8 cellular contexts compared by ENCODE assay signal in the genomic region with DNA sequence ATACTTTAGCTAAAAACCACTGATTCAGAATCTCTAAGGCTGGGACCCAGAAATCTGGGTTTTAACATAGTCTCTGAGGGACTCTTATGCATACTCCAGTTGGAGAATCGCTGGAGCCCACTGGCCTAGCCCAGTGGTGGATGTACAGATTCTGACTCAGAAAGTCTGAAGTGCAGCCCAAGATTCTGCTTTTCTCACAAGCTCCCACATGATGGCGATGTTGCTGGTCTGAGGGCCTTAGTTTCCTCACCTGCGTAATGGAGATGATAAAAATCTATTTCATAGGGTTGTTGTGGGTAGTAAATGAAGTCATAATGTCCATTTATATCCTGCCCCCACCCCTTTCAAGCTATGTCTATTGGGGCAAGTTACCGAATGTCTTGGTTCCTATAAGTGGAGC. TPM values are rescaled to one million over a fixed set of nuclear protein-coding genes. Genes with fewer than 3 reads are reported as not detected.
DNase-seq lines count a peak whose midpoint lies in the region; ATAC-seq, FAIRE-seq and TF ChIP-seq lines count a peak whose summit lies in the region.

No MANE protein-coding gene starts in this region.

- FAIRE-seq in GM18507 (lab: Jason Lieb, UNC): peak; percentile 69

- no peak overlapping the region for H3K4me3 ChIP-seq in CD4-positive, CD25-positive, alpha-beta regulatory T cell (ENCODE audit: low read depth, low read length)

- no peaks in the 10 kb centered on the region for H3K36me3 ChIP-seq in CD4-positive, CD25-positive, alpha-beta regulatory T cell (ENCODE audit: control insufficient read depth, insufficient read depth, low read length)

- H3K27ac Mint-ChIP-seq in CD4-positive, CD25-positive, alpha-beta regulatory T cell: no peak overlapping the region

- H3K27me3 ChIP-seq in CD4-positive, CD25-positive, alpha-beta regulatory T cell (ENCODE audit: control insufficient read depth, insufficient read depth, low read length): peaks cover 3% of the 10 kb centered on the region

- no peaks in the 10 kb centered on the region for H3K9me3 ChIP-seq in CD4-positive, CD25-positive, alpha-beta regulatory T cell (ENCODE audit: control insufficient read depth in 2 of 2, low read length in 2 of 2)

- H3K27ac ChIP-seq in CD4-positive, CD25-positive, alpha-beta regulatory T cell (ENCODE audit: insufficient read depth, low read length, poor library complexity, severe bottlenecking): no peak overlapping the region

- no peaks in the 10 kb centered on the region for H3K4me1 ChIP-seq in CD4-positive, CD25-positive, alpha-beta regulatory T cell (ENCODE audit: control insufficient read depth, insufficient read depth, low read length, poor library complexity, severe bottlenecking)

- DNase-seq in CD4-positive, CD25-positive, alpha-beta regulatory T cell: peak; percentile 9 to 64 (median 41)
- DNase-seq in GM18507 (ENCODE audit: extremely low spot score, insufficient read length, low read depth) (no peak), RPMI7951 (ENCODE audit: low read depth) (peak; percentile 24), cerebellar cortex (ENCODE audit: low spot score) (peak; percentile 36), omental fat pad (ENCODE audit: low spot score) (no peak)
- no peak for DNase-seq in effector CD8-positive, alpha-beta T cell (lab: John Stamatoyannopoulos, UW)

- no peak for TF ChIP-seq CTCF in omental fat pad (IDR thresholded peaks at IDR 0.05)

- no peak overlapping the region for H3K4me3 Mint-ChIP-seq in CD4-positive, CD25-positive, alpha-beta regulatory T cell

- ATAC-seq in CD4-positive, CD25-positive, alpha-beta regulatory T cell (ENCODE audit: low read depth in 2 of 2): peak; percentile 74 to 82
- peak; percentile 66 for ATAC-seq in omental fat pad (ENCODE audit: low FRiP score)
- ATAC-seq in HG03159 (IDR thresholded peaks at IDR 0.05; ENCODE audit: unreplicated experiment): no peak
- ATAC-seq in GM21723 (IDR thresholded peaks at IDR 0.05; ENCODE audit: unreplicated experiment): no peak

- no peaks in the 10 kb centered on the region for H3K36me3 Mint-ChIP-seq in CD4-positive, CD25-positive, alpha-beta regulatory T cell

- H3K27me3 Mint-ChIP-seq in CD4-positive, CD25-positive, alpha-beta regulatory T cell: peaks cover 26% of the 10 kb centered on the region

- H3K4me1 Mint-ChIP-seq in CD4-positive, CD25-positive, alpha-beta regulatory T cell: peaks cover 0 to 2% (median 0%) of the 10 kb centered on the region in 4 donors

- H3K9me3 Mint-ChIP-seq in CD4-positive, CD25-positive, alpha-beta regulatory T cell: peaks cover 0 to 2% (median 0%) of the 10 kb centered on the region in 7 donors

RNA-seq across cellular contexts. Expression of a gene that starts 7.7 kb away (rescaled TPM):
- 16.7 TPM for total RNA-seq in CD4-positive, CD25-positive, alpha-beta regulatory T cell
- 10 to 100 TPM in 3 of 4 donors, 1 to 10 TPM in 1; 8.7 to 11.0 (median 10.5) TPM for polyA plus RNA-seq in CD4-positive, CD25-positive, alpha-beta regulatory T cell
- total RNA-seq in RPMI7951 (2014; rRNA removed; shearing (Covaris generic)): 3.8 and 4.3 TPM in 2 replicates
- total RNA-seq in omental fat pad: 1 to 10 TPM; 4.5 to 9.6 (median 7.7) TPM

RNA-seq across cellular contexts. Expression of a gene that starts 19.9 kb away (rescaled TPM):
- not detected for total RNA-seq in CD4-positive, CD25-positive, alpha-beta regulatory T cell
- polyA plus RNA-seq in CD4-positive, CD25-positive, alpha-beta regulatory T cell: not detected
- not detected in 2 replicates for total RNA-seq in RPMI7951 (2014; rRNA removed; shearing (Covaris generic))
- total RNA-seq in omental fat pad: under 1 TPM in 1 of 4 donors, not detected in 3; 0.72 TPM

Comparison
In these comparisons a context has a peak if more than half of its experiments do, and no peak if none do; other contexts are left out.
1. ATAC-seq: peak in CD4-positive, CD25-positive, alpha-beta regulatory T cell (2 of 2) and omental fat pad (single experiment); none in HG03159 (single experiment) and GM21723 (single experiment).
2. DNase-seq: peak in CD4-positive, CD25-positive, alpha-beta regulatory T cell (3 of 3), RPMI7951 (single experiment) and cerebellar cortex (single experiment); none in GM18507 (single experiment), omental fat pad (single experiment) and effector CD8-positive, alpha-beta T cell (single experiment).